ENCODE assay signal across 7 cellular contexts in the genomic region with DNA sequence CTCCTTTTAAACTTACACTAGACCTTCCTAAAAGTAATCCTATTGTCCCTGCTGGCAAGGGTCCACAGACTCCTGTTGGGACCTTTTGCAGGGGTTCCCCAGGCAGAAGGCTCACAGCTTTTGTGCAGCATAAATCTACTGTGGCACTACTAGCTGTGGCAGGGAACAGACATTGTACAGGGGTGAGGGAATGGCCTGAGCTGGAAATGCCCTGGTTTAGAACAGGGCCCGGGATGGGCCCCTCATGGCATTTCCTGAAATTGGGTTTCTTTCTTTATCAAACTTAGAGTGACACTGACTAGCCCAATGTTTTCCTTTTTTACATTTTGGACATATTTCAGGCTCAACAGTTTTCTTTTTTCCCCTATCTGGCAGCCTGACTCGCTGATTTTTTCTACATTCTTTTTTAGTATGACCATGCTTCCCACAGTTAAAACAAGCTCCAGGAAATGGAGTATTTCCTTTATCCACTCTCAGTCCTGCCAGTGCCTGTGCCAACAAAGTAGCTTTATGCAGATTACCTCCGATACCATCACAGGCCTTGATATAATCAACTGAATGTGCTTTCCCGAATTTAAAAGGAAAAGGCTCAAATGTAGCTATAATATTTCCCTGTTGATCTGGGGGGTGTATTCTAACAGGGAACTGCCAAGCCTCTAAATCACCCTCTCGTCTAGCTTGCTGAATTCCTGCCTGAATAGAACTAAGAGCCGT. TPM values are rescaled to one million over a fixed set of nuclear protein-coding genes. Genes with fewer than 3 reads are reported as not detected.
DNase-seq lines count a peak whose midpoint lies in the region; FAIRE-seq and TF ChIP-seq lines count a peak whose summit lies in the region.
"Not testable (repeated sequence)": the region's sequence is repeated elsewhere in the genome, so short reads cannot be mapped to it uniquely, and the experiment has no call there.

No MANE protein-coding gene starts in this region.

- POLR2A ChIA-PET in A673 (lab: Charles Lee; ENCODE audit: low non-redundant PET) = not testable (repeated sequence)

- not testable (repeated sequence) for H3K36me3 Mint-ChIP-seq in astrocyte (ENCODE audit: low read depth, unreplicated experiment)

- H3K27me3 Mint-ChIP-seq in astrocyte (ENCODE audit: low read depth, unreplicated experiment) = not testable (repeated sequence)

- H3K4me3 Mint-ChIP-seq in astrocyte (ENCODE audit: unreplicated experiment) = not testable (repeated sequence)

- H2BK5ac ChIP-seq in trophoblast cell (ENCODE audit: low read depth, low read length, poor library complexity) = peak overlapping the region; percentile 31

- H2BK120ac ChIP-seq in trophoblast cell (ENCODE audit: insufficient read depth, low read length, poor library complexity) = peak overlapping the region; percentile 22

- H4K12ac ChIP-seq in trophoblast cell (ENCODE audit: low read depth, low read length) = not testable (repeated sequence)

- FAIRE-seq in astrocyte (lab: Jason Lieb, UNC) = not testable (repeated sequence)

- intact Hi-C loops in A673 (cut with micrococcal nuclease; ENCODE audit: unreplicated experiment); tibial artery (cut with DNase I; ENCODE audit: low total_unique reads): not testable (repeated sequence)

- H3K9ac ChIP-seq in SK-N-MC (ENCODE audit: insufficient read length); astrocyte (ENCODE audit: low read length); trophoblast cell (ENCODE audit: low read length): not testable (repeated sequence)

- not testable (repeated sequence) for H4K8ac ChIP-seq in trophoblast cell (ENCODE audit: low read depth, low read length)

- not testable (repeated sequence) for H2AFZ ChIP-seq in astrocyte (ENCODE audit: low read depth, low read length); trophoblast cell (ENCODE audit: insufficient read depth, low read length, poor library complexity)

- H3K27me3 ChIP-seq in A673 (replicated peaks; ENCODE audit: insufficient read depth, low read depth, low read length, poor library complexity); astrocyte (ENCODE audit: insufficient read depth, low read length); trophoblast cell (ENCODE audit: insufficient read depth, low read length); tibial artery: not testable (repeated sequence)

- not testable (repeated sequence) for H3K23ac ChIP-seq in trophoblast cell (ENCODE audit: low read length)

- not testable (repeated sequence) for H3K4me1 Mint-ChIP-seq in astrocyte (ENCODE audit: low read depth, unreplicated experiment)

- H2BK12ac ChIP-seq in trophoblast cell (ENCODE audit: low read length) = peak overlapping the region; percentile 91

- CTCF ChIA-PET in A673 (lab: Charles Lee) = not testable (repeated sequence)

- H3K4me2 ChIP-seq in astrocyte (ENCODE audit: low read length); trophoblast cell (ENCODE audit: low read length): not testable (repeated sequence)

- DNase-seq in A673 (ENCODE audit: low spot score) (peak; percentile 63), dermis microvascular lymphatic vessel endothelial cell (ENCODE audit: low read depth in 2 of 2) (peak; percentile 48 to 63), lung microvascular endothelial cell (ENCODE audit: low read depth in 2 of 2) (peak; percentile 34 to 80)
- not testable (repeated sequence) for DNase-seq in SK-N-MC (ENCODE audit: low read depth, low spot score); astrocyte (ENCODE audit: low read depth); trophoblast cell; tibial artery

- not testable (repeated sequence) for H4K20me1 ChIP-seq in astrocyte (ENCODE audit: insufficient read depth, low read length)

- H3K4me1 ChIP-seq in A673 (ENCODE audit: insufficient read depth, low read length, poor library complexity, severe bottlenecking); astrocyte (ENCODE audit: insufficient read depth, low read length); trophoblast cell (ENCODE audit: control insufficient read depth in 1 of 2, insufficient read depth in 2 of 2, low read length in 2 of 2): not testable (repeated sequence)
- peaks cover 0 to 40% (median 21%) of the 10 kb centered on the region in 4 donors for H3K4me1 ChIP-seq in tibial artery

- H2AK5ac ChIP-seq in trophoblast cell (ENCODE audit: low read length) = not testable (repeated sequence)

- H4K91ac ChIP-seq in trophoblast cell (ENCODE audit: low read depth, low read length) = peak overlapping the region; percentile 47

- H3K9me3 ChIP-seq in A673 (ENCODE audit: low read depth, low read length, poor library complexity, severe bottlenecking); SK-N-MC (ENCODE audit: low read depth, low read length); astrocyte (ENCODE audit: insufficient read depth, low read depth, low read length); trophoblast cell (ENCODE audit: insufficient read depth, low read depth, low read length); tibial artery: not testable (repeated sequence)

- H3K79me1 ChIP-seq in trophoblast cell (ENCODE audit: low read length) = not testable (repeated sequence)

- H3K4me3 ChIP-seq in A673 (ENCODE audit: low read depth, low read length, poor library complexity, severe bottlenecking); SK-N-MC; astrocyte (ENCODE audit: insufficient read depth, low read depth, low read length); trophoblast cell (ENCODE audit: low read depth, low read length); tibial artery: not testable (repeated sequence)

- not testable (repeated sequence) for BruUV-seq in A673 (replicated peaks; lab: Mats Ljungman, UMichigan)

- no CpG with 5 or more reads among the region's 6 CpGs for WGBS in trophoblast cell (ENCODE audit: extremely low coverage, insufficient coverage, insufficient read length)

- peak overlapping the region; percentile 68 for H3K27ac Mint-ChIP-seq in astrocyte (ENCODE audit: unreplicated experiment)

- not testable (repeated sequence) for H3K18ac ChIP-seq in trophoblast cell (ENCODE audit: low read length)

- H3K79me2 ChIP-seq in astrocyte (ENCODE audit: insufficient read depth, low read length); trophoblast cell (ENCODE audit: control insufficient read depth, insufficient read depth, low read length, poor library complexity): not testable (repeated sequence)

- not testable (repeated sequence) for H3K4ac ChIP-seq in trophoblast cell (ENCODE audit: low read depth, low read length)

- H3K14ac ChIP-seq in trophoblast cell (ENCODE audit: low read length) = not testable (repeated sequence)

- TF ChIP-seq CTCF in A673 (conservative IDR thresholded peaks at IDR 0.05; ENCODE audit: low read depth, low read length); astrocyte (IDR thresholded peaks at IDR 0.05; ENCODE audit: insufficient read depth, low read depth, low read length); tibial artery (IDR thresholded peaks at IDR 0.05): not testable (repeated sequence)

- H3K36me3 ChIP-seq in A673 (ENCODE audit: insufficient read depth, low read length, poor library complexity, severe bottlenecking); SK-N-MC (ENCODE audit: insufficient read depth, low read length); astrocyte (ENCODE audit: insufficient read depth, low read length); trophoblast cell (ENCODE audit: control insufficient read depth in 1 of 2, insufficient read depth in 2 of 2, low read length in 2 of 2); tibial artery: not testable (repeated sequence)

- peak overlapping the region; percentile 74 for H3K27ac ChIP-seq in A673 (ENCODE audit: low read depth, low read length, poor library complexity, severe bottlenecking)
- peak overlapping the region; percentile 36; the same call in 1 of the 2 replicates for H3K27ac ChIP-seq in SK-N-MC
- H3K27ac ChIP-seq in astrocyte (ENCODE audit: low read depth, low read length); trophoblast cell (ENCODE audit: low read depth, low read length): not testable (repeated sequence)
- peak overlapping the region; percentile 57 to 58 for H3K27ac ChIP-seq in tibial artery

- peaks cover 15% of the 10 kb centered on the region for H3K9me3 Mint-ChIP-seq in astrocyte (ENCODE audit: unreplicated experiment)

RNA-seq across cellular contexts. Expression of gene C12orf75, which starts 22.7 kb away (rescaled TPM):
- 46.0 and 47.4 TPM in 2 replicates for total RNA-seq in A673 (2021)
- total RNA-seq in astrocyte = 130 and 163 TPM in 2 replicates
- total RNA-seq in dermis microvascular lymphatic vessel endothelial cell = 6.3 and 15.4 TPM in 2 replicates
- total RNA-seq in lung microvascular endothelial cell = 5.8 and 14.8 TPM in 2 replicates
- polyA plus RNA-seq in trophoblast cell (2013) = 92.3 and 94.7 TPM in 2 replicates
